1 cellular context compared by ENCODE assay signal in genomic region chr1:241631674-241632073, GRCh38.
TF ChIP-seq lines count a peak whose summit lies in the region.

No MANE protein-coding gene starts in this region.

TF ChIP-seq in GM23338, 12 proteins besides CTCF, POLR2A, EP300 and RAD21 (continued from another document):
- TF ChIP-seq POLR2AphosphoS5 (IDR thresholded peaks at IDR 0.05; ENCODE audit: low read depth): no peak
- no peak for TF ChIP-seq STAT1 (IDR thresholded peaks at IDR 0.05; ENCODE audit: unreplicated experiment)
- no peak for TF ChIP-seq ZNF114 (CRISPR knock-in tag; IDR thresholded peaks at IDR 0.05)
